ENCODE assay signal across 12 cellular contexts in the genomic region with DNA sequence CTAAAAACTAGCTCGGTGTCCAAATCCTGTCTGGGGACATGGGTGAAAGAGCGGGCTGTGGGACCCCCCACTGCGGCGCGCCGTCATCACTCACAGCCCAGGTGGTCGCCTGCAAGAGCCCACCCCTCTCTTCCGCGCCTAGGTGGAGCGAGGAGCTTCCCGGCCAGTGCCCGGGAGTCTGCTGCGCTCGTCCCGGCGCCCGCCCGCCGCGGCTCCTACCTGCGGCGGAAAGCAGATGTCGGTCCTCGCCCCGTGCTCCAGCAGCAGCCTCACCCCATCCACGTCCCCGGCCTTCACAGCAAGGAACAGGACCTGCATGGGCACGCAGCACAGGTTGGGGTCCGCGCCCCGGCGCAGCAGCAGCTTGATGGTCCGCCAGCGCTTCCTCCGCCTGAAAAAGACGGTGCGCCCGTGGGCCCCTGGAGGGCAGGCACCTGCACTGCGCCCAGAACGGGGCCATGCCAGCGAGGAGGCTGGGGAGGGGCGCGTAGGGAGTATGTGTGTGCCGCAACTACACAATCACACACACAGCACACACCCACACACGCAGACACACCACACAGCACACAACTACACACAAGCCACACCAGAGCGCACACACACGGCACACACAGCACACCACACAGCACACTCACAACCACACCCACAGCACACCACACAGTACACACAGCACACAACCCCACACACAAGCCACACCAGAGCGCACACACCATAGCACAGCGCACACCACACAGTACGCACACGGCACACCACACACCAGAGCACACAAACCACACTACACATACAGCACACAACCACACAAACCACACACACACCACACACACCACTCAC. TPM values are rescaled to one million over a fixed set of nuclear protein-coding genes. Genes with fewer than 3 reads are reported as not detected.
DNase-seq lines count a peak whose midpoint lies in the region; ATAC-seq and TF ChIP-seq lines count a peak whose summit lies in the region.
"Had no signal": no experiment of that assay in that cellular context is flagged by ENCODE, and none has a peak within 500 bp of the region (broad histone marks: within the 10 kb centered on the region; RNA-seq: fewer than 3 reads in every experiment).

No MANE protein-coding gene starts in this region.

- H3K9ac ChIP-seq in iPS-20b (ENCODE audit: low read depth, low read length), result no peak overlapping the region
- no peak overlapping the region for H3K9ac ChIP-seq in skeletal muscle satellite cell (ENCODE audit: low read depth, low read length)

- peaks cover 28% of the 10 kb centered on the region for H3K9me3 ChIP-seq in iPS-20b (ENCODE audit: insufficient read depth, low read depth, low read length)
- H3K9me3 ChIP-seq in skeletal muscle satellite cell (replicated peaks; ENCODE audit: low read length), result peaks cover 3% of the 10 kb centered on the region
- H3K9me3 ChIP-seq: ascending aorta, thyroid gland had no signal

- peaks cover 44% of the 10 kb centered on the region for H3K27me3 ChIP-seq in iPS-20b (ENCODE audit: insufficient read depth, low read length)
- no peaks in the 10 kb centered on the region for H3K27me3 ChIP-seq in skeletal muscle satellite cell (ENCODE audit: control insufficient read depth, insufficient read depth, low read length)
- H3K27me3 ChIP-seq: ascending aorta, thyroid gland had no signal

- intact Hi-C loops in activated CD8-positive, alpha-beta T cell treated with anti-CD3 and anti-CD28 coated beads for 36 hours (cut with micrococcal nuclease), result no loop called here

- in situ Hi-C loops in GM13977 (cut with MboI; ENCODE audit: low pct_unique_long_range_greater_than_20kb, low sequenced_read_pairs, unreplicated experiment), result loop anchor here (25.0 kb wide), 1 partner anchor 317 kb away; no protein-coding TSS in a partner anchor

- H3K4me1 ChIP-seq in iPS-20b (ENCODE audit: insufficient read depth, low read length), result peaks cover 2% of the 10 kb centered on the region; the same call in 1 of the 2 replicates
- peaks cover 6% of the 10 kb centered on the region for H3K4me1 ChIP-seq in skeletal muscle satellite cell (ENCODE audit: control insufficient read depth, insufficient read depth, low read length)

- no peak overlapping the region for H3K4me3 Mint-ChIP-seq in activated CD8-positive, alpha-beta T cell treated with anti-CD3 and anti-CD28 coated beads for 36 hours
- H3K4me3 Mint-ChIP-seq in activated CD8-positive, alpha-beta T cell treated with anti-CD3 and anti-CD28 coated beads, Interleukin-2, amount 10 ng/mL, durations not matched to agents 7 days and 5 days, result no peak overlapping the region
- no peak overlapping the region for H3K4me3 Mint-ChIP-seq in activated naive CD8-positive, alpha-beta T cell treated with anti-CD3 and anti-CD28 coated beads for 36 hours

- peak; percentile 9 for DNase-seq in activated CD8-positive, alpha-beta T cell treated with anti-CD3 and anti-CD28 coated beads for 36 hours
- no peak for DNase-seq in activated CD8-positive, alpha-beta T cell treated with anti-CD3 and anti-CD28 coated beads, Interleukin-2, amount 10 ng/mL, durations not matched to agents 7 days and 5 days
- DNase-seq in activated naive CD8-positive, alpha-beta T cell treated with anti-CD3 and anti-CD28 coated beads for 36 hours, result peak; percentile 11
- DNase-seq in GM13977 (ENCODE audit: low spot score) (no peak), T1000 (lab: John Stamatoyannopoulos, UW) (no peak), DMS53 (lab: John Stamatoyannopoulos, UW) (no peak)
- DNase-seq: foreskin melanocyte; stimulated activated CD4-positive, alpha-beta T cell treated with anti-CD3 and anti-CD28 coated beads, Interleukin-4, amount 100 ng/mL, for 1 hour had no signal

- H3K4me3 ChIP-seq in iPS-20b (ENCODE audit: low read length) (peak overlapping the region; percentile 56), skeletal muscle satellite cell (ENCODE audit: low read length) (peak overlapping the region; percentile 29)
- H3K4me3 ChIP-seq: thyroid gland had no signal

- H3K27me3 Mint-ChIP-seq in activated CD8-positive, alpha-beta T cell treated with anti-CD3 and anti-CD28 coated beads for 36 hours, result peaks cover 3% of the 10 kb centered on the region
- peaks cover 4% of the 10 kb centered on the region for H3K27me3 Mint-ChIP-seq in activated CD8-positive, alpha-beta T cell treated with anti-CD3 and anti-CD28 coated beads, Interleukin-2, amount 10 ng/mL, durations not matched to agents 7 days and 5 days (ENCODE audit: low read depth)
- no peaks in the 10 kb centered on the region for H3K27me3 Mint-ChIP-seq in activated naive CD8-positive, alpha-beta T cell treated with anti-CD3 and anti-CD28 coated beads for 36 hours

- H3K27ac Mint-ChIP-seq in activated CD8-positive, alpha-beta T cell treated with anti-CD3 and anti-CD28 coated beads for 36 hours, result no peak overlapping the region
- no peak overlapping the region for H3K27ac Mint-ChIP-seq in activated CD8-positive, alpha-beta T cell treated with anti-CD3 and anti-CD28 coated beads, Interleukin-2, amount 10 ng/mL, durations not matched to agents 7 days and 5 days
- H3K27ac Mint-ChIP-seq in activated naive CD8-positive, alpha-beta T cell treated with anti-CD3 and anti-CD28 coated beads for 36 hours, result no peak overlapping the region

- H3K4me2 ChIP-seq in skeletal muscle satellite cell (ENCODE audit: low read length), result peak overlapping the region; percentile 48

- no peak overlapping the region for H3K27ac ChIP-seq in iPS-20b (ENCODE audit: low read length)
- H3K27ac ChIP-seq: ascending aorta, thyroid gland had no signal

- H3K36me3 ChIP-seq in iPS-20b (ENCODE audit: insufficient read depth, low read depth, low read length) (no peaks in the 10 kb centered on the region), skeletal muscle satellite cell (ENCODE audit: insufficient read depth, low read length) (peaks cover 15% of the 10 kb centered on the region)

- TF ChIP-seq CTCF in activated CD8-positive, alpha-beta T cell treated with anti-CD3 and anti-CD28 coated beads for 36 hours (IDR thresholded peaks at IDR 0.05), result no peak
- no peak for TF ChIP-seq CTCF in GM13977 (IDR thresholded peaks at IDR 0.05; ENCODE audit: extremely low read depth, insufficient read depth, missing control alignments)

- ATAC-seq in activated CD8-positive, alpha-beta T cell treated with anti-CD3 and anti-CD28 coated beads for 36 hours, result peak; percentile 37
- ATAC-seq in activated CD8-positive, alpha-beta T cell treated with anti-CD3 and anti-CD28 coated beads, Interleukin-2, amount 10 ng/mL, durations not matched to agents 7 days and 5 days, result no peak

- H3K36me3 Mint-ChIP-seq in activated CD8-positive, alpha-beta T cell treated with anti-CD3 and anti-CD28 coated beads for 36 hours (ENCODE audit: low read depth), result peaks cover 50% of the 10 kb centered on the region
- peaks cover 44% of the 10 kb centered on the region for H3K36me3 Mint-ChIP-seq in activated CD8-positive, alpha-beta T cell treated with anti-CD3 and anti-CD28 coated beads, Interleukin-2, amount 10 ng/mL, durations not matched to agents 7 days and 5 days (ENCODE audit: low read depth)
- peaks cover 44% of the 10 kb centered on the region for H3K36me3 Mint-ChIP-seq in activated naive CD8-positive, alpha-beta T cell treated with anti-CD3 and anti-CD28 coated beads for 36 hours

- POLR2A ChIA-PET in activated CD8-positive, alpha-beta T cell treated with anti-CD3 and anti-CD28 coated beads for 36 hours (lab: Charles Lee), result no interaction called here
- POLR2A ChIA-PET in activated CD8-positive, alpha-beta T cell treated with anti-CD3 and anti-CD28 coated beads, Interleukin-2, amount 10 ng/mL, durations not matched to agents 7 days and 5 days (lab: Charles Lee), result no interaction called here

- peaks cover 13% of the 10 kb centered on the region for H3K9me3 Mint-ChIP-seq in activated CD8-positive, alpha-beta T cell treated with anti-CD3 and anti-CD28 coated beads for 36 hours
- peaks cover 10% of the 10 kb centered on the region for H3K9me3 Mint-ChIP-seq in activated CD8-positive, alpha-beta T cell treated with anti-CD3 and anti-CD28 coated beads, Interleukin-2, amount 10 ng/mL, durations not matched to agents 7 days and 5 days (ENCODE audit: insufficient read depth)
- peaks cover 14% of the 10 kb centered on the region for H3K9me3 Mint-ChIP-seq in activated naive CD8-positive, alpha-beta T cell treated with anti-CD3 and anti-CD28 coated beads for 36 hours

- H3K4me1 Mint-ChIP-seq in activated CD8-positive, alpha-beta T cell treated with anti-CD3 and anti-CD28 coated beads for 36 hours (ENCODE audit: low read depth), result peaks cover 5% of the 10 kb centered on the region
- peaks cover 2% of the 10 kb centered on the region for H3K4me1 Mint-ChIP-seq in activated CD8-positive, alpha-beta T cell treated with anti-CD3 and anti-CD28 coated beads, Interleukin-2, amount 10 ng/mL, durations not matched to agents 7 days and 5 days (ENCODE audit: low read depth)
- peaks cover 3% of the 10 kb centered on the region for H3K4me1 Mint-ChIP-seq in activated naive CD8-positive, alpha-beta T cell treated with anti-CD3 and anti-CD28 coated beads for 36 hours

- CTCF ChIA-PET in activated CD8-positive, alpha-beta T cell treated with anti-CD3 and anti-CD28 coated beads for 36 hours (lab: Charles Lee), result no interaction called here
- CTCF ChIA-PET in activated CD8-positive, alpha-beta T cell treated with anti-CD3 and anti-CD28 coated beads, Interleukin-2, amount 10 ng/mL, durations not matched to agents 7 days and 5 days (lab: Charles Lee), result interaction anchor here (0.9 kb wide), 1 partner anchor 65 kb away, joined by 3 read pairs; the partner anchor contains the start of gene CAPN10

RNA-seq across cellular contexts. Expression of gene ANKMY1, which starts 37.4 kb away (rescaled TPM):
- total RNA-seq in activated CD8-positive, alpha-beta T cell treated with anti-CD3 and anti-CD28 coated beads for 36 hours, result 10 to 100 TPM; 14.5 to 18.6 TPM
- total RNA-seq in activated CD8-positive, alpha-beta T cell treated with anti-CD3 and anti-CD28 coated beads, Interleukin-2, amount 10 ng/mL, durations not matched to agents 7 days and 5 days, result 10 to 100 TPM; 27.9 to 33.3 TPM
- 10 to 100 TPM; 13.3 to 15.9 TPM for total RNA-seq in activated naive CD8-positive, alpha-beta T cell treated with anti-CD3 and anti-CD28 coated beads for 36 hours
- total RNA-seq in skeletal muscle satellite cell (2012; rRNA removed), result 8.4 and 10.0 TPM in 2 replicates

RNA-seq across cellular contexts. Expression of gene DUSP28, which starts 39.8 kb away (rescaled TPM):
- 1 to 10 TPM; 4.5 to 6.2 TPM for total RNA-seq in activated CD8-positive, alpha-beta T cell treated with anti-CD3 and anti-CD28 coated beads for 36 hours
- total RNA-seq in activated CD8-positive, alpha-beta T cell treated with anti-CD3 and anti-CD28 coated beads, Interleukin-2, amount 10 ng/mL, durations not matched to agents 7 days and 5 days, result 1 to 10 TPM; 6.8 to 8.1 TPM
- total RNA-seq in activated naive CD8-positive, alpha-beta T cell treated with anti-CD3 and anti-CD28 coated beads for 36 hours, result 1 to 10 TPM; 6.7 to 6.9 TPM
- total RNA-seq in skeletal muscle satellite cell (2012; rRNA removed), result 3.3 and 4.2 TPM in 2 replicates

RNA-seq across cellular contexts. Expression of gene RNPEPL1, which starts 47.9 kb away (rescaled TPM):
- 10 to 100 TPM; 39.1 to 40.5 TPM for total RNA-seq in activated CD8-positive, alpha-beta T cell treated with anti-CD3 and anti-CD28 coated beads for 36 hours
- total RNA-seq in activated CD8-positive, alpha-beta T cell treated with anti-CD3 and anti-CD28 coated beads, Interleukin-2, amount 10 ng/mL, durations not matched to agents 7 days and 5 days, result 100 to 1,000 TPM; 110 to 113 TPM
- total RNA-seq in activated naive CD8-positive, alpha-beta T cell treated with anti-CD3 and anti-CD28 coated beads for 36 hours, result 10 to 100 TPM; 33.8 to 37.2 TPM
- 9.6 and 12.5 TPM in 2 replicates for total RNA-seq in skeletal muscle satellite cell (2012; rRNA removed)

Comparison
In these comparisons a context has a peak if more than half of its experiments do, and no peak if none do; other contexts are left out.
1. DNase-seq: peak in activated CD8-positive, alpha-beta T cell treated with anti-CD3 and anti-CD28 coated beads for 36 hours (single experiment) and activated naive CD8-positive, alpha-beta T cell treated with anti-CD3 and anti-CD28 coated beads for 36 hours (single experiment); none in activated CD8-positive, alpha-beta T cell treated with anti-CD3 and anti-CD28 coated beads, Interleukin-2, amount 10 ng/mL, durations not matched to agents 7 days and 5 days (single experiment), GM13977 (single experiment), T1000 (single experiment) and DMS53 (single experiment).